ENCODE assay signal across 6 cellular contexts in genomic region chr1:65087540-65087939, GRCh38.
DNase-seq lines count a peak whose midpoint lies in the region; ATAC-seq, FAIRE-seq and TF ChIP-seq lines count a peak whose summit lies in the region.
"Not testable (repeated sequence)": the region's sequence is repeated elsewhere in the genome, so short reads cannot be mapped to it uniquely, and the experiment has no call there.

No MANE protein-coding gene starts in this region.

- not testable (repeated sequence) for H3K4me2 ChIP-seq in K562 (ENCODE audit: insufficient read depth, low read length); HepG2 (ENCODE audit: low read depth, low read length)

- POLR2A ChIA-PET in HEK293 (lab: Yijun Ruan, JAX); HepG2 (lab: Yijun Ruan, JAX): not testable (repeated sequence)
- POLR2A ChIA-PET in K562 (lab: Yijun Ruan, JAX) = interaction anchor here (0.8 kb wide), 1 partner anchor 29 kb away, joined by 3 read pairs; no protein-coding TSS in a partner anchor

- H2AFZ ChIP-seq in K562 (ENCODE audit: low read depth, low read length); HepG2 (ENCODE audit: low read length): not testable (repeated sequence)

- intact Hi-C loops in K562 (cut with micrococcal nuclease); HepG2 (cut with micrococcal nuclease; ENCODE audit: unreplicated experiment): not testable (repeated sequence)

- peak; percentile 36 for ATAC-seq in HG02610 (IDR thresholded peaks at IDR 0.05; ENCODE audit: unreplicated experiment)
- ATAC-seq in K562, HepG2: not testable (repeated sequence)

- H3K27me3 ChIP-seq in K562 (ENCODE audit: control insufficient read depth in 2 of 2, insufficient read depth in 2 of 2, low read length in 2 of 2); HepG2 (ENCODE audit: control insufficient read depth in 1 of 2, insufficient read depth in 2 of 2, low read length in 2 of 2): not testable (repeated sequence)

- H3K79me2 ChIP-seq in K562 (ENCODE audit: control insufficient read depth, insufficient read depth, low read length); HepG2 (ENCODE audit: insufficient read depth, low read length): not testable (repeated sequence)

- not testable (repeated sequence) for H3K4me3 ChIP-seq in GM12865 (ENCODE audit: low read depth, low read length); HEK293 (ENCODE audit: low read depth, low read length); K562; HepG2 (replicated peaks in 1 of 3; ENCODE audit: insufficient read depth in 1 of 3, low read depth in 2 of 3, low read length in 3 of 3)

- not testable (repeated sequence) for TF ChIP-seq EP300 in K562 (IDR thresholded peaks at IDR 0.05; ENCODE audit: low read length); HepG2 (IDR thresholded peaks at IDR 0.05; ENCODE audit: low read depth in 2 of 2, low read length in 2 of 2); HepG2 (CRISPR knock-in tag; IDR thresholded peaks at IDR 0.05; ENCODE audit: borderline replicate concordance)

- H3K9me3 ChIP-seq in HEK293 (ENCODE audit: control insufficient read depth, insufficient read depth, low read depth, low read length); HepG2 (ENCODE audit: low read length): not testable (repeated sequence)
- peaks cover 10% of the 10 kb centered on the region for H3K9me3 ChIP-seq in K562 (replicated peaks; ENCODE audit: control insufficient read depth, insufficient read depth, low read depth, low read length)

- in situ Hi-C loops in K562 (cut with MboI) = loop anchor here (25.0 kb wide), 1 partner anchor 850 kb away; no protein-coding TSS in a partner anchor
- in situ Hi-C loops in HepG2 (cut with HindIII; ENCODE audit: extremely low pct_ligation_motif_present, low pct_unique_long_range_greater_than_20kb) = not testable (repeated sequence)

- H3K36me3 ChIP-seq in HEK293 (ENCODE audit: control insufficient read depth in 2 of 2, insufficient read depth in 1 of 2, low read length in 2 of 2); K562 (ENCODE audit: control insufficient read depth, insufficient read depth, low read length); HepG2 (replicated peaks in 1 of 2; ENCODE audit: control insufficient read depth in 1 of 2, insufficient read depth in 2 of 2, low read length in 2 of 2): not testable (repeated sequence)

- not testable (repeated sequence) for TF ChIP-seq POLR2A in K562 (conservative IDR thresholded peaks at IDR 0.05); HepG2 (IDR thresholded peaks at IDR 0.05; ENCODE audit: insufficient read depth in 1 of 2, low read depth in 2 of 2, low read length in 2 of 2)

- TF ChIP-seq RAD21 in K562 (CRISPR knock-in tag; conservative IDR thresholded peaks at IDR 0.05 in 1 of 2, IDR thresholded peaks at IDR 0.05 in 1 of 2); HepG2 (CRISPR knock-in tag; IDR thresholded peaks at IDR 0.05): not testable (repeated sequence)

- peak; percentile 16 for DNase-seq in GM12865 (ENCODE audit: low read depth)
- DNase-seq in OCI-M1 (lab: John Stamatoyannopoulos, UW) = peak; percentile 23
- not testable (repeated sequence) for DNase-seq in K562 (ENCODE audit: extremely low read depth in 1 of 4, low spot score in 3 of 4); HepG2 (ENCODE audit: low spot score)

- CTCF ChIA-PET in HEK293 (lab: Yijun Ruan, JAX) = interaction anchor here (2.9 kb wide), 1 partner anchor 12 kb away, joined by 10 read pairs; no protein-coding TSS in a partner anchor
- CTCF ChIA-PET in K562 (lab: Yijun Ruan, JAX; ENCODE audit: low intra/inter-chr PET ratio); HepG2 (lab: Yijun Ruan, JAX; ENCODE audit: low intra/inter-chr PET ratio, low total read pairs): not testable (repeated sequence)

- H3K27ac ChIP-seq in HEK293 (ENCODE audit: extremely low read depth, low read depth, low read length); K562 (ENCODE audit: extremely low read depth, low read depth, low read length); HepG2 (ENCODE audit: extremely low read length, insufficient read depth, low read length): not testable (repeated sequence)

- H3K9ac ChIP-seq in K562 (ENCODE audit: insufficient read depth in 1 of 2, low read depth in 2 of 2, low read length in 2 of 2); HepG2 (ENCODE audit: insufficient read depth, low read depth, low read length): not testable (repeated sequence)

- H3K9me1 ChIP-seq in K562 (ENCODE audit: control insufficient read depth, insufficient read depth, low read length) = not testable (repeated sequence)

- not testable (repeated sequence) for BruUV-seq in K562 (replicated peaks; lab: Mats Ljungman, UMichigan); HepG2 (replicated peaks; lab: Mats Ljungman, UMichigan)

- not testable (repeated sequence) for FAIRE-seq in K562 (lab: Jason Lieb, UNC); HepG2 (lab: Jason Lieb, UNC)

- TF ChIP-seq CTCF in GM12865 (IDR thresholded peaks at IDR 0.05; ENCODE audit: insufficient read depth, low read depth, low read length, missing control alignments); HEK293 (tag by site-specific recombination; IDR thresholded peaks at IDR 0.05); K562 (IDR thresholded peaks at IDR 0.05 in 2 of 3, conservative IDR thresholded peaks at IDR 0.05 in 1 of 3; ENCODE audit: insufficient read depth in 2 of 3, low read depth in 1 of 3, low read length in 3 of 3); HepG2 (CRISPR knock-in tag; IDR thresholded peaks at IDR 0.05): not testable (repeated sequence)

- not testable (repeated sequence) for H3K4me1 ChIP-seq in HEK293 (ENCODE audit: control insufficient read depth, insufficient read depth, low read length); K562 (replicated peaks in 1 of 2; ENCODE audit: control insufficient read depth in 2 of 2, insufficient read depth in 2 of 2, low read length in 2 of 2)
- peaks cover 14% of the 10 kb centered on the region for H3K4me1 ChIP-seq in HepG2 (ENCODE audit: insufficient read depth, low read length)

- not testable (repeated sequence) for H4K20me1 ChIP-seq in K562 (replicated peaks; ENCODE audit: control insufficient read depth, insufficient read depth, low read length); HepG2 (ENCODE audit: insufficient read depth, low read length)

TF ChIP-seq in HEK293, 187 proteins besides CTCF, POLR2A, EP300 and RAD21:
- peak; percentile 90 for TF ChIP-seq SETDB1 (IDR thresholded peaks at IDR 0.05; ENCODE audit: insufficient read length, low read length)

TF ChIP-seq in K562, 482 proteins besides CTCF, POLR2A, EP300 and RAD21:
- TF ChIP-seq ZNF431 (CRISPR knock-in tag; IDR thresholded peaks at IDR 0.05) (peak; percentile 99), ZFP36 (IDR thresholded peaks at IDR 0.05; ENCODE audit: low read depth, low read length, partially characterized antibody) (peak; percentile 17), ZNF280A (IDR thresholded peaks at IDR 0.05; ENCODE audit: low read depth, partially characterized antibody) (peak; percentile 27), CBX3 (IDR thresholded peaks at IDR 0.05; ENCODE audit: borderline replicate concordance in 1 of 2, low read length in 2 of 2) (peak in 1 of 2 experiments; percentile 26; a peak in 1 of 3 replicates)

TF ChIP-seq in HepG2, 621 proteins besides CTCF, POLR2A, EP300 and RAD21:
- peak; percentile 92; the same call in 1 of the 2 replicates for TF ChIP-seq ZNF431 (CRISPR knock-in tag; IDR thresholded peaks at IDR 0.05; ENCODE audit: borderline replicate concordance, low read depth)
